8 cellular contexts compared by ENCODE assay signal in the genomic region with DNA sequence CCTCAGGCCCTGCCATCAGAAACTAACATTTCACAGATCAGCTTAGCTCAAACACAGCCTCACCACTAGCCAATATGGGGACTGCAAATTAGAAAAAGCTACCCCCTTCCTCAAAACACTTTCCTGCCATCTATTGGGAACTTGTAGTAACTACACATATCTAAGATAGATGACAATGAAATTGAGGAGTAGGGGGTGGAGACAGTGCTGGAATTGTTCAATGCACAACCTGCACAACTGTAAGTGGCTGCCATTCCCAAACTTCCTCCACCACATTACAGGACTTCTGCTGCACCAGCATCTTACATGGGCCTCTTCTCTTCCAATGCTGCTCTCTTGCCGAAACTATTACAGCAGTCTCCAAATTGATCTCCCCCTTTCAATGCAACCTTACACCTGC. TPM values are rescaled to one million over a fixed set of nuclear protein-coding genes. Genes with fewer than 3 reads are reported as not detected.
DNase-seq lines count a peak whose midpoint lies in the region; ATAC-seq and TF ChIP-seq lines count a peak whose summit lies in the region.

No MANE protein-coding gene starts in this region.

- H3K27ac ChIP-seq in DOHH2 (ENCODE audit: low read depth, low read length) (no peak overlapping the region), KMS-11 (no peak overlapping the region), RWPE2 (ENCODE audit: poor library complexity, severe bottlenecking) (no peak overlapping the region)
- no peak overlapping the region for H3K27ac ChIP-seq in effector memory CD4-positive, alpha-beta T cell (ENCODE audit: insufficient read depth, low read length, poor library complexity, severe bottlenecking)

- ATAC-seq in RWPE2 (ENCODE audit: low read depth) (peak; percentile 50; the same call in 1 of the 3 replicates), HG03571 (IDR thresholded peaks at IDR 0.05; ENCODE audit: unreplicated experiment) (no peak), HG02852 (IDR thresholded peaks at IDR 0.05; ENCODE audit: unreplicated experiment) (no peak)

- H3K9me3 ChIP-seq in DOHH2 (ENCODE audit: control insufficient read depth, insufficient read depth, low read length), result no peaks in the 10 kb centered on the region
- H3K9me3 ChIP-seq in RWPE2 (ENCODE audit: severe bottlenecking), result no peaks in the 10 kb centered on the region
- H3K9me3 ChIP-seq in effector memory CD4-positive, alpha-beta T cell (ENCODE audit: control insufficient read depth, low read length), result no peaks in the 10 kb centered on the region

- H3K4me1 ChIP-seq in DOHH2 (ENCODE audit: control insufficient read depth, low read length), result no peaks in the 10 kb centered on the region
- H3K4me1 ChIP-seq in KMS-11 (ENCODE audit: low read depth, poor library complexity, severe bottlenecking), result no peaks in the 10 kb centered on the region
- H3K4me1 ChIP-seq in RWPE2 (ENCODE audit: insufficient read depth, poor library complexity, severe bottlenecking), result no peaks in the 10 kb centered on the region
- no peaks in the 10 kb centered on the region for H3K4me1 ChIP-seq in effector memory CD4-positive, alpha-beta T cell (ENCODE audit: control insufficient read depth, insufficient read depth, low read length, poor library complexity, severe bottlenecking)

- H3K4me2 ChIP-seq in DOHH2 (ENCODE audit: low read length) (no peak overlapping the region), KMS-11 (no peak overlapping the region)

- no peaks in the 10 kb centered on the region for H3K79me2 ChIP-seq in DOHH2 (ENCODE audit: control insufficient read depth, low read length)
- H3K79me2 ChIP-seq in KMS-11 (ENCODE audit: insufficient read depth, low read depth), result no peaks in the 10 kb centered on the region

- H3K36me3 ChIP-seq in DOHH2 (ENCODE audit: control insufficient read depth, low read length), result no peaks in the 10 kb centered on the region
- H3K36me3 ChIP-seq in KMS-11 (ENCODE audit: insufficient read depth), result no peaks in the 10 kb centered on the region
- H3K36me3 ChIP-seq in RWPE2 (ENCODE audit: low read depth), result no peaks in the 10 kb centered on the region
- H3K36me3 ChIP-seq in effector memory CD4-positive, alpha-beta T cell (ENCODE audit: control insufficient read depth, insufficient read depth, low read length), result no peaks in the 10 kb centered on the region

- H4K20me1 ChIP-seq in DOHH2 (ENCODE audit: control insufficient read depth, insufficient read depth, low read depth, low read length) (no peaks in the 10 kb centered on the region), KMS-11 (ENCODE audit: insufficient read depth) (no peaks in the 10 kb centered on the region)

- no peaks in the 10 kb centered on the region for H3F3A ChIP-seq in DOHH2 (ENCODE audit: control insufficient read depth, insufficient read depth)

- TF ChIP-seq CTCF in DOHH2 (IDR thresholded peaks at IDR 0.05; ENCODE audit: low read depth, low read length, poor library complexity, severe bottlenecking) (peak; percentile 60), KMS-11 (conservative IDR thresholded peaks at IDR 0.05; ENCODE audit: low read depth, low read length) (0 out of 2 replicates have a peak, but pooled peaks have one; percentile 33), RWPE2 (IDR thresholded peaks at IDR 0.05; ENCODE audit: poor library complexity, severe bottlenecking) (peak; percentile 73)

- DNase-seq in RWPE2 (ENCODE audit: low spot score) (no peak), glomerular endothelial cell (ENCODE audit: extremely low read depth, low read depth, low spot score) (peak; percentile 31)
- no peak for DNase-seq in central memory CD4-positive, alpha-beta T cell
- no peak for DNase-seq in effector memory CD4-positive, alpha-beta T cell

- H3K27me3 ChIP-seq in DOHH2 (ENCODE audit: control insufficient read depth, low read length), result no peaks in the 10 kb centered on the region
- no peaks in the 10 kb centered on the region for H3K27me3 ChIP-seq in KMS-11 (ENCODE audit: insufficient read depth, low read depth)
- H3K27me3 ChIP-seq in RWPE2 (ENCODE audit: insufficient read depth, poor library complexity, severe bottlenecking), result no peaks in the 10 kb centered on the region
- no peaks in the 10 kb centered on the region for H3K27me3 ChIP-seq in effector memory CD4-positive, alpha-beta T cell (replicated peaks; ENCODE audit: control insufficient read depth, insufficient read depth, low read length, poor library complexity, severe bottlenecking)

- H3K9me2 ChIP-seq in DOHH2 (replicated peaks; ENCODE audit: control insufficient read depth, low read length), result no peaks in the 10 kb centered on the region

- H3K4me3 ChIP-seq in DOHH2 (ENCODE audit: low read length), result no peak overlapping the region
- no peak overlapping the region for H3K4me3 ChIP-seq in KMS-11 (IDR thresholded peaks at IDR 0.05; ENCODE audit: insufficient read depth, low read depth, low read length)
- H3K4me3 ChIP-seq in RWPE2 (ENCODE audit: severe bottlenecking), result no peak overlapping the region
- H3K4me3 ChIP-seq in effector memory CD4-positive, alpha-beta T cell (ENCODE audit: insufficient read depth, low read depth, low read length, poor library complexity, severe bottlenecking), result no peak overlapping the region

- no peak overlapping the region for H3K9ac ChIP-seq in KMS-11

- H2AFZ ChIP-seq in KMS-11 (ENCODE audit: low read depth), result no peak overlapping the region

RNA-seq across cellular contexts. Expression of gene AIPL1, which starts 21.8 kb away (rescaled TPM):
- total RNA-seq in glomerular endothelial cell, result not detected in 2 replicates

RNA-seq across cellular contexts. Expression of gene PIMREG, which starts 31.2 kb away (rescaled TPM):
- 2.8 and 8.2 TPM in 2 replicates for total RNA-seq in glomerular endothelial cell
